Comparison of ENCODE assay signal across 8 cellular contexts in the genomic region with DNA sequence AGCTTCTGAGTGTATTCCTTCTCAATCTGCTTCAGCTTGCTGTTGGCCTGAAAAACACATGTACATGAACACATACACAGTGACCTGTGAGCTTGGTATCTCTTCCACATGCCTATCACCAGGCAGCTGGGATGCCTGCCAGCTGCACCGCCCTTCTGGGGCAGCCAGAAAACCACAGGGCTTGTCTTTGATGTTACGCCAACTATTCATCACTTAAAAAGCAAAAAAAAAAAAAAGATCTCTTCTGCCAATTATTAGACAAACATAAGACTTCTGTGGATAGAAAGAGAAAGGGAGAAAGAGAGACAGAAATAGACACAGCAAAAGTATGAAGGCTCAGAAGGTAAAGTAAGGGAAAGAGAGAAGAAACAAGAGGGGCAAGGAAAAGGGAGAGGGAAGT.
DNase-seq lines count a peak whose midpoint lies in the region; ATAC-seq lines count a peak whose summit lies in the region.

No MANE protein-coding gene starts in this region.

- ATAC-seq in HG02798 (IDR thresholded peaks at IDR 0.05; ENCODE audit: poor library complexity, unreplicated experiment) (peak; percentile 46), HG02852 (IDR thresholded peaks at IDR 0.05; ENCODE audit: unreplicated experiment) (no peak)

- DNase-seq in AG08395 (ENCODE audit: low spot score) (peak; percentile 91), SHP77 treated with DMSO at 0.1 percent for 48 hours (lab: John Stamatoyannopoulos, UW) (peak; percentile 27), amniotic epithelial cell (ENCODE audit: low read depth) (peak; percentile 97), kidney glomerular epithelial cell (lab: John Stamatoyannopoulos, UW) (peak; percentile 83), hippocampal formation (lab: John Stamatoyannopoulos, UW) (no peak)
- peak; percentile 12 for DNase-seq in stimulated activated naive CD4-positive, alpha-beta T cell treated with Interleukin-2 at 50 U/mL for 16 hours (lab: John Stamatoyannopoulos, UW)

Comparison
In these comparisons a context has a peak if more than half of its experiments do, and no peak if none do; other contexts are left out.
1. DNase-seq: peak in AG08395 (single experiment), SHP77 treated with DMSO at 0.1 percent for 48 hours (single experiment), amniotic epithelial cell (single experiment), kidney glomerular epithelial cell (single experiment) and stimulated activated naive CD4-positive, alpha-beta T cell treated with Interleukin-2 at 50 U/mL for 16 hours (single experiment); none in hippocampal formation (0 of 2).